Comparison of ENCODE assay signal across 17 cellular contexts in the genomic region with DNA sequence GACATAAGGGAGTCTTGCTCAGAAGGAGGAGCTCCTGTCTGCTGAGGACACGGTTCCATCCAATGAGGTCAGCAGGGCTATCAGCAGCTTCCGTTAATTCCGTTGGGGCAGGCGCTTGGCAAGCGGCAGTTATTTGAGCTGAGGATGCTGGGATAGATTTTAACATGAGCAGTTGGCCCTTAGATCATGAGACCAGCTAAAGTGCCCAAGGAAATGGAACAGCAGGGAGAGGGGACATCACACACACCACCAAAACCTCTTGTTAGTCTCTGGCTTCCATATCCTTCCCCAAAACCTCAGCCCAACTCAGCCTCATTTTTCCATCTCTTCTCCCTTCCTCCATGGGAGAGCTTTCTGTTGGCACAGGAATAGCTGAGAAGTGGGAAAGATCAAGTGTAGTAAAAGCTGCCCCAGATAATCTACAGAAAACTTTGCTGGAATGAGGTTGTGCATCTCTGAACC.
DNase-seq lines count a peak whose midpoint lies in the region; ATAC-seq, FAIRE-seq and TF ChIP-seq lines count a peak whose summit lies in the region.
"Had no signal": no experiment of that assay in that cellular context is flagged by ENCODE, and none has a peak within 500 bp of the region (broad histone marks: within the 10 kb centered on the region; RNA-seq: fewer than 3 reads in every experiment).

No MANE protein-coding gene starts in this region.

- POLR2A ChIA-PET in MCF 10A (lab: Yijun Ruan, JAX) = interaction anchor here (0.9 to 1.9 kb wide), 5 partner anchors 10 to 303 kb away, joined by 3 to 6 read pairs (median 3); no protein-coding TSS in a partner anchor

- H3K4me3 ChIP-seq in breast epithelium (no peak overlapping the region), HL-60 (replicated peaks; ENCODE audit: insufficient read depth, low read length) (no peak overlapping the region), bronchial epithelial cell (ENCODE audit: low read depth, low read length) (no peak overlapping the region), right lobe of liver (no peak overlapping the region), H7 (ENCODE audit: insufficient read depth, low read depth, low read length) (no peak overlapping the region)
- H3K4me3 ChIP-seq: HAP-1, PC-9 had no signal

- H3K9me3 ChIP-seq in breast epithelium (no peaks in the 10 kb centered on the region), right lobe of liver (no peaks in the 10 kb centered on the region)
- H3K9me3 ChIP-seq: HAP-1 had no signal

- peak; percentile 58 for FAIRE-seq in bronchial epithelial cell (lab: Jason Lieb, UNC)
- FAIRE-seq: A204.1, HTR-8/SVneo had no signal

- H3K27me3 ChIP-seq in breast epithelium (no peaks in the 10 kb centered on the region), HL-60 (ENCODE audit: insufficient read depth, poor library complexity, severe bottlenecking) (no peaks in the 10 kb centered on the region), bronchial epithelial cell (ENCODE audit: control insufficient read depth, insufficient read depth, low read length) (no peaks in the 10 kb centered on the region), right lobe of liver (no peaks in the 10 kb centered on the region), H7 (ENCODE audit: control insufficient read depth, insufficient read depth, low read length) (no peaks in the 10 kb centered on the region)

- H3K4me1 ChIP-seq in breast epithelium (no peaks in the 10 kb centered on the region), right lobe of liver (no peaks in the 10 kb centered on the region)
- H3K4me1 ChIP-seq: HAP-1 had no signal

- H3K27ac Mint-ChIP-seq in MCF 10A (ENCODE audit: low read depth, unreplicated experiment) = peak overlapping the region; percentile 85

- 38% methylated on average over 1 of the region's 5 CpGs for WGBS in right lobe of liver (ENCODE audit: insufficient coverage, low coverage, low lambda C conversion rate, missing lambda C conversion rate)

- TSS peak; percentile 97 for BruUV-seq in MCF 10A (replicated peaks; lab: Mats Ljungman, UMichigan)

- peaks cover 21% of the 10 kb centered on the region for H3K4me1 Mint-ChIP-seq in MCF 10A (ENCODE audit: insufficient read depth, unreplicated experiment)

- H3K27me3 Mint-ChIP-seq in MCF 10A (ENCODE audit: insufficient read depth, unreplicated experiment) = no peaks in the 10 kb centered on the region

- peak; percentile 30 to 64 (median 52) for ATAC-seq in right lobe of liver
- no peak for ATAC-seq in HG02571 (IDR thresholded peaks at IDR 0.05; ENCODE audit: unreplicated experiment)

- no peak overlapping the region for H3K4me3 Mint-ChIP-seq in MCF 10A (ENCODE audit: unreplicated experiment)

- no peak for DNase-seq in MCF 10A (ENCODE audit: unreplicated experiment)
- DNase-seq in breast epithelium (ENCODE audit: low spot score in 2 of 2) = no peak
- peak in 1 of 2 experiments; percentile 87 for DNase-seq in HL-60 (ENCODE audit: low read depth in 1 of 2, low spot score in 1 of 2)
- DNase-seq in bronchial epithelial cell (ENCODE audit: low read depth) = no peak
- no peak for DNase-seq in right lobe of liver
- no peak for DNase-seq in H7
- DNase-seq in SK-N-DZ (ENCODE audit: low spot score) = no peak
- DNase-seq: NCI-H1092 treated with DMSO at 0.1 percent for 48 hours, NCI-H1694, NCI-H446, PC-9, SHP77 treated with DMSO at 0.1 percent for 48 hours had no signal

- no peak overlapping the region for H3K27ac ChIP-seq in breast epithelium
- peak overlapping the region; percentile 96 for H3K27ac ChIP-seq in HL-60 (replicated peaks)
- H3K27ac ChIP-seq in right lobe of liver = no peak overlapping the region
- H3K27ac ChIP-seq: C4-2B, PC-9 had no signal

- TF ChIP-seq CTCF in MCF 10A (IDR thresholded peaks at IDR 0.05; ENCODE audit: unreplicated experiment) (no peak), breast epithelium (IDR thresholded peaks at IDR 0.05) (no peak), HL-60 (IDR thresholded peaks at IDR 0.05; ENCODE audit: insufficient read depth, low read length) (no peak), bronchial epithelial cell (IDR thresholded peaks at IDR 0.05; ENCODE audit: insufficient read depth, low read length, severe bottlenecking) (no peak), right lobe of liver (IDR thresholded peaks at IDR 0.05) (no peak)

- intact Hi-C loops in MCF 10A (cut with micrococcal nuclease) = no loop called here
- intact Hi-C loops in breast epithelium (cut with DNase I; ENCODE audit: low total_unique reads) = no loop called here
- intact Hi-C loops in right lobe of liver (cut with DNase I) = no loop called here

- H3K36me3 ChIP-seq in breast epithelium = no peaks in the 10 kb centered on the region
- no peaks in the 10 kb centered on the region for H3K36me3 ChIP-seq in bronchial epithelial cell (ENCODE audit: control insufficient read depth, insufficient read depth, low read length)
- no peaks in the 10 kb centered on the region for H3K36me3 ChIP-seq in right lobe of liver
- no peaks in the 10 kb centered on the region for H3K36me3 ChIP-seq in H7 (replicated peaks; ENCODE audit: control insufficient read depth, insufficient read depth, low read length)
- H3K36me3 ChIP-seq: HAP-1 had no signal

- CTCF ChIA-PET in MCF 10A (lab: Yijun Ruan, JAX) = interaction anchor here (0.6 to 1.7 kb wide), 13 partner anchors 8 to 487 kb away, joined by 3 to 8 read pairs (median 3); no protein-coding TSS in a partner anchor

- TF ChIP-seq POLR2A in breast epithelium (IDR thresholded peaks at IDR 0.05) = no peak
- TF ChIP-seq POLR2A in right lobe of liver (IDR thresholded peaks at IDR 0.05) = no peak

- no peaks in the 10 kb centered on the region for H3K36me3 Mint-ChIP-seq in MCF 10A (ENCODE audit: insufficient read depth, unreplicated experiment)

- no peaks in the 10 kb centered on the region for H3K9me3 Mint-ChIP-seq in MCF 10A (ENCODE audit: unreplicated experiment)
